In genomic region chr21:45995686-45996179, GRCh38 we compare ENCODE assay signal across 13 cellular contexts.
DNase-seq lines count a peak whose midpoint lies in the region; ATAC-seq and TF ChIP-seq lines count a peak whose summit lies in the region.
"Had no signal": no experiment of that assay in that cellular context is flagged by ENCODE, and none has a peak within 500 bp of the region (broad histone marks: within the 10 kb centered on the region; RNA-seq: fewer than 3 reads in every experiment).

No MANE protein-coding gene starts in this region.

- no peak overlapping the region for H3K4me2 ChIP-seq in MM.1S (ENCODE audit: low read depth, low read length)

- H4K20me1 ChIP-seq in MM.1S (ENCODE audit: insufficient read depth, low read length): no peaks in the 10 kb centered on the region

- no peak for TF ChIP-seq CTCF in choroid plexus epithelial cell (conservative IDR thresholded peaks at IDR 0.05; ENCODE audit: low read depth, low read length)
- no peak for TF ChIP-seq CTCF in MM.1S (IDR thresholded peaks at IDR 0.05; ENCODE audit: low read length)

- H3K27ac ChIP-seq in muscle layer of colon (ENCODE audit: low read depth, low read length) (peak overlapping the region; percentile 56), MM.1S (ENCODE audit: low read length) (no peak overlapping the region)

- H3K4me1 ChIP-seq in muscle layer of colon (ENCODE audit: insufficient read depth, low read length): peaks cover 45% of the 10 kb centered on the region
- H3K4me1 ChIP-seq in MM.1S (ENCODE audit: low read length): no peaks in the 10 kb centered on the region
- H3K4me1 ChIP-seq: gastrocnemius medialis had no signal

- ATAC-seq in GM19452 (IDR thresholded peaks at IDR 0.05; ENCODE audit: unreplicated experiment): no peak
- ATAC-seq: gastrocnemius medialis had no signal

- DNase-seq in stimulated activated CD4-positive, alpha-beta T cell treated with anti-CD3 and anti-CD28 coated beads, Interleukin-15, amount 100 ng/mL, for 24 hours: peak; percentile 3
- DNase-seq in stimulated activated CD4-positive, alpha-beta T cell treated with anti-CD3 and anti-CD28 coated beads, Interleukin-2, amount 100 ng/mL, for 24 hours: no peak
- peak; percentile 23 for DNase-seq in choroid plexus epithelial cell (ENCODE audit: low read depth)
- no peak for DNase-seq in NCI-H446 (lab: John Stamatoyannopoulos, UW)
- no peak for DNase-seq in MM.1S
- no peak for DNase-seq in stimulated activated CD4-positive, alpha-beta T cell treated with anti-CD3 and anti-CD28 coated beads, Interleukin-1b, Interleukin-23, amount 100 ng/mL, for 48 hours
- DNase-seq: cerebellar nuclear complex, GDM1, NCI-H1105 treated with DMSO at 0.1 percent for 48 hours had no signal

- H3K9me3 ChIP-seq in muscle layer of colon (ENCODE audit: low read length) (no peaks in the 10 kb centered on the region), MM.1S (replicated peaks; ENCODE audit: insufficient read depth, low read length) (no peaks in the 10 kb centered on the region)
- H3K9me3 ChIP-seq: gastrocnemius medialis had no signal

- H3K4me3 ChIP-seq in choroid plexus epithelial cell (ENCODE audit: low read depth, low read length) (no peak overlapping the region), muscle layer of colon (ENCODE audit: low read depth in 1 of 2, low read length in 2 of 2) (no peak overlapping the region), MM.1S (ENCODE audit: low read length) (no peak overlapping the region)
- H3K4me3 ChIP-seq: gastrocnemius medialis, lung had no signal

- H2AFZ ChIP-seq in MM.1S (ENCODE audit: low read length): no peak overlapping the region

- H3K79me2 ChIP-seq in MM.1S (ENCODE audit: low read length): no peaks in the 10 kb centered on the region

- H3F3A ChIP-seq in MM.1S (ENCODE audit: insufficient read depth, low read length): no peaks in the 10 kb centered on the region

- H3K9ac ChIP-seq in muscle layer of colon (ENCODE audit: low read length) (no peak overlapping the region), MM.1S (ENCODE audit: low read length) (no peak overlapping the region)

- H3K9me2 ChIP-seq in MM.1S (replicated peaks; ENCODE audit: insufficient read depth, low read length): no peaks in the 10 kb centered on the region

- H3K27me3 ChIP-seq in muscle layer of colon (ENCODE audit: control insufficient read depth in 1 of 2, insufficient read depth in 2 of 2, low read length in 2 of 2) (no peaks in the 10 kb centered on the region), MM.1S (replicated peaks; ENCODE audit: insufficient read depth, low read length) (peaks cover 95% of the 10 kb centered on the region)
- H3K27me3 ChIP-seq: gastrocnemius medialis had no signal

- H3K36me3 ChIP-seq in muscle layer of colon (ENCODE audit: insufficient read depth, low read length) (peaks cover 83% of the 10 kb centered on the region), MM.1S (replicated peaks; ENCODE audit: insufficient read depth, low read length) (no peaks in the 10 kb centered on the region)

Comparison
In these comparisons a context has a peak if more than half of its experiments do, and no peak if none do; other contexts are left out.
1. DNase-seq: peak in stimulated activated CD4-positive, alpha-beta T cell treated with anti-CD3 and anti-CD28 coated beads, Interleukin-15, amount 100 ng/mL, for 24 hours (single experiment) and choroid plexus epithelial cell (single experiment); none in stimulated activated CD4-positive, alpha-beta T cell treated with anti-CD3 and anti-CD28 coated beads, Interleukin-2, amount 100 ng/mL, for 24 hours (0 of 2), NCI-H446 (0 of 2), MM.1S (single experiment) and stimulated activated CD4-positive, alpha-beta T cell treated with anti-CD3 and anti-CD28 coated beads, Interleukin-1b, Interleukin-23, amount 100 ng/mL, for 48 hours (single experiment).